In the genomic region with DNA sequence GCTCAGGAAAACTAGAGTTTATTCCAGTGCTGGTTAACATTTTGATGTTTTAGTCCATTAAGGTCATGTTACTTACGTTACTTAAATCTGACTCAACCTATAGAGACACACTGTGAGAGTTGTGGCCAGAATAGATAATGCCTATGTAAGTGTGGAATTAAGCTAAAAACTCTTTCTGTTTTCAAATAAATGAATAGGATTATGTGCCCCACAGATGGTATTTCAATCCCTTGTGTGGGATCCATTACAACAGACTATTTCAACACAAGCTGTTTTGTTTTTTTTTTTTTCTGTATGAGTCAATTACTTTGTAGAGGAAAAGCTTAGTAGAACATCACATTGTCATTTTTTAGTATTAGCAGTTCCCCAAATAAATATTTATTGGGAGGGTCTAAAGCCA, we compare ENCODE assay signal across 20 cellular contexts.
DNase-seq lines count a peak whose midpoint lies in the region; ATAC-seq, FAIRE-seq and TF ChIP-seq lines count a peak whose summit lies in the region.
"Had no signal": no experiment of that assay in that cellular context is flagged by ENCODE, and none has a peak within 500 bp of the region (broad histone marks: within the 10 kb centered on the region; RNA-seq: fewer than 3 reads in every experiment).

No MANE protein-coding gene starts in this region.

- no peak for TF ChIP-seq EP300 in SK-N-SH (IDR thresholded peaks at IDR 0.05; ENCODE audit: borderline replicate concordance in 1 of 2, low read depth in 1 of 2, low read length in 1 of 2)

- TF ChIP-seq RAD21 in SK-N-SH (IDR thresholded peaks at IDR 0.05; ENCODE audit: low read length) = no peak

- CTCF ChIA-PET in SK-N-SH (lab: Yijun Ruan, JAX) = interaction anchor here (1.4 to 1.8 kb wide), 2 partner anchors 15 to 134 kb away, joined by 4 to 6 read pairs; no protein-coding TSS in a partner anchor

- TF ChIP-seq POLR2A in H54 (IDR thresholded peaks at IDR 0.05; ENCODE audit: low read depth, low read length) = no peak
- TF ChIP-seq POLR2A in GM18505 (IDR thresholded peaks at IDR 0.05; ENCODE audit: borderline replicate concordance, extremely low read depth, insufficient read depth, insufficient read length) = no peak

- peaks cover 0 to 18% of the 10 kb centered on the region in 2 experiments; a peak in 1 of 4 replicates for H3K4me1 ChIP-seq in SK-N-SH (ENCODE audit: control insufficient read depth in 1 of 2, insufficient read depth in 2 of 2, low read depth in 1 of 2, low read length in 1 of 2)
- H3K4me1 ChIP-seq: body of pancreas, vagina had no signal

- peaks cover 12% of the 10 kb centered on the region for H3F3A ChIP-seq in SK-N-SH (replicated peaks; ENCODE audit: insufficient read depth)

- FAIRE-seq in H54 (lab: Jason Lieb, UNC) = peak; percentile 69
- FAIRE-seq: endometrium had no signal

- H3K79me2 ChIP-seq in SK-N-SH (ENCODE audit: insufficient read depth) = no peaks in the 10 kb centered on the region

- H3K27me3 ChIP-seq in SK-N-SH (ENCODE audit: insufficient read depth) = no peaks in the 10 kb centered on the region
- H3K27me3 ChIP-seq: body of pancreas, vagina had no signal

- no peak for DNase-seq in H54 (ENCODE audit: insufficient read length, low spot score)
- no peak for DNase-seq in SK-N-SH
- peak; percentile 8 for DNase-seq in fibroblast of the aortic adventitia (ENCODE audit: low read depth)
- no peak for DNase-seq in substantia nigra (lab: John Stamatoyannopoulos, UW)
- DNase-seq in omental fat pad (ENCODE audit: low spot score) = no peak
- DNase-seq in middle frontal gyrus (ENCODE audit: extremely low spot score, low spot score) = no peak
- DNase-seq: activated gamma-delta T cell; body of pancreas; CD8-positive, alpha-beta T cell; GDM1; H9; naive B cell; NCI-H2029; NK-92 treated with Interleukin-12 subunit alpha and Interleukin-12 subunit beta, amount 100 ng/mL, for 24 hours; stimulated activated CD4-positive, alpha-beta T cell treated with anti-CD3 and anti-CD28 coated beads, Interleukin-4, amount 100 ng/mL, for 24 hours; stimulated activated naive CD4-positive, alpha-beta T cell had no signal

- peak overlapping the region; percentile 69; the same call in 1 of the 2 replicates for H2AFZ ChIP-seq in SK-N-SH (ENCODE audit: low read depth)

- H3K4me3 ChIP-seq in SK-N-SH (ENCODE audit: low read depth in 2 of 2, low read length in 1 of 2) (0 out of 4 replicates have a peak overlapping the region, but pooled peaks of 1 of the 2 experiments have one; percentile 4), fibroblast of the aortic adventitia (ENCODE audit: low read depth, low read length) (no peak overlapping the region)
- H3K4me3 ChIP-seq: body of pancreas, vagina had no signal

- no peaks in the 10 kb centered on the region for H3K9me3 ChIP-seq in SK-N-SH
- H3K9me3 ChIP-seq: body of pancreas, vagina had no signal

- WGBS in SK-N-SH (ENCODE audit: low lambda C conversion rate) = 11% methylated on average over 1 of the region's 1 CpG

- no peak for TF ChIP-seq CTCF in SK-N-SH (IDR thresholded peaks at IDR 0.05)
- no peak for TF ChIP-seq CTCF in fibroblast of the aortic adventitia (IDR thresholded peaks at IDR 0.05; ENCODE audit: insufficient read depth, low read length)
- no peak for TF ChIP-seq CTCF in omental fat pad (IDR thresholded peaks at IDR 0.05)

- H3K27ac ChIP-seq in SK-N-SH (ENCODE audit: low read depth in 2 of 2, low read length in 1 of 2) (peak overlapping the region; percentile 80 to 99; a peak in 3 of 4 replicates), substantia nigra (ENCODE audit: low read depth, low read length, poor library complexity, severe bottlenecking) (peak overlapping the region; percentile 54)
- H3K27ac ChIP-seq: body of pancreas, vagina had no signal

- H3K36me3 ChIP-seq in SK-N-SH (replicated peaks in 1 of 2; ENCODE audit: control insufficient read depth in 1 of 2, insufficient read depth in 2 of 2, low read length in 1 of 2) = no peaks in the 10 kb centered on the region
- H3K36me3 ChIP-seq: vagina had no signal

- no peaks in the 10 kb centered on the region for H3K9me2 ChIP-seq in SK-N-SH

- ATAC-seq in omental fat pad (ENCODE audit: low FRiP score) (no peak), GM18505 (IDR thresholded peaks at IDR 0.05; ENCODE audit: unreplicated experiment) (no peak)
- ATAC-seq: body of pancreas; CD8-positive, alpha-beta T cell; left lobe of liver had no signal

- POLR2A ChIA-PET in SK-N-SH (lab: Yijun Ruan, JAX) = no interaction called here

- no peaks in the 10 kb centered on the region for H4K20me1 ChIP-seq in SK-N-SH (ENCODE audit: insufficient read depth)

- H3K4me2 ChIP-seq in SK-N-SH = peak overlapping the region; percentile 41; the same call in 1 of the 2 replicates

- H3K9ac ChIP-seq in SK-N-SH = peak overlapping the region; percentile 50; the same call in 1 of the 2 replicates

TF ChIP-seq in SK-N-SH, 30 proteins besides CTCF, POLR2A, EP300 and RAD21:
- TF ChIP-seq TEAD4 (IDR thresholded peaks at IDR 0.05; ENCODE audit: borderline replicate concordance, insufficient read depth) (no peak), FOSL2 (IDR thresholded peaks at IDR 0.05; ENCODE audit: borderline replicate concordance, low read depth) (peak; percentile 12; the same call in 1 of the 2 replicates)
